In the genomic region with DNA sequence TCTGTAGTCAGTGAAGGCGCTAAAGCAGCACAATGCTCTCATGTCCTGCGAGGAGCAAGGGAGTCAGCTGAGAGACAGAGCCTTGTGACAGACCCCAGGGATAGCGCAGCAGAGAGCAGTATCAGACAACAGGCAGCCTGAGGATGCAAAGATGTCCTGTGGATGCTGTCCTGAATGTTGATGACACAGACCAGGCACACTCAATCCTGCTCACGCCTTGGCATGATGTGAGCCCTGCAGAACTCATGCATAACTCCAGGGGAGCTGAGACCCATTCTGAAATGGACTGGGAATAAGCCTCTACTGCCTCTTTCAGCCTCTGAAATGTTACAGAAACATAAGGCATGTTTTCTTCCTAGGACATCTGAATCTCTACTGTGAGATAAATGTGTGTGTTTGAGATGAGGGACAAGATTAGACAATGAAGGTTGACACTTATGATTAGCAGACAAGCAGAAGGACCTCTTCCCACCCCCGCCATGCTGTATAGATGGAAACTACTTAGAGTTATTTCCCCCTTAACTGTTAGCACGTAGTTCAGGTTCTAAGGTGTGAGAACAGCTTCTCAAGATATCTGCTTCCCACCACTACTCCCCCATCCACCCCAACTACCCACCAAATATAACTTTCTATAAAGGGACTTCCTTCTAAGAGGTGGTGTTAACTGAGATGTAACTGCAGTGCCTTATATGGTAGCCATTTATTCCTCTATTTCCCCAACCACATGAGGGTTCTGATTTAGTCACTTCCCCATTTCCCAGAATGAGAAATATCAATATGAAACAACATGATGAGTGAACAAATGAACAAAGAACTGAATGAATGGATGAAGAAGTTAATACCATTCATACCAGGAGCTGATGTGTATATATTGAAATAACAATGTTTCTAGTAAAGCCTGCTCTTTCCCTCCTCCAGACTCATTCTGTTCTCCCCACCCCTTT, we compare ENCODE assay signal across 10 cellular contexts. TPM values are rescaled to one million over a fixed set of nuclear protein-coding genes. Genes with fewer than 3 reads are reported as not detected.
A peak's percentile ranks its signal among the peaks of the same experiment; 100 is the strongest.
DNase-seq lines count a peak whose midpoint lies in the region; ATAC-seq and TF ChIP-seq lines count a peak whose summit lies in the region.
"Had no signal": no experiment of that assay in that cellular context is flagged by ENCODE, and none has a peak within 500 bp of the region (broad histone marks: within the 10 kb centered on the region; RNA-seq: fewer than 3 reads in every experiment).

No MANE protein-coding gene starts in this region.

- peaks cover 17% of the 10 kb centered on the region for H3K27me3 Mint-ChIP-seq in brain
- H3K27me3 Mint-ChIP-seq in glutamatergic neuron (ENCODE audit: unreplicated experiment) = peaks cover 7% of the 10 kb centered on the region

- no peak overlapping the region for H3K4me3 ChIP-seq in lower lobe of right lung

- H3K36me3 Mint-ChIP-seq in brain (no peaks in the 10 kb centered on the region), glutamatergic neuron (ENCODE audit: unreplicated experiment) (peaks cover 11% of the 10 kb centered on the region)

- intact Hi-C loops in lower lobe of right lung (cut with DNase I) = no loop called here

- no peaks in the 10 kb centered on the region for H3K27me3 ChIP-seq in lower lobe of right lung (ENCODE audit: low read depth)

- TF ChIP-seq CTCF in brain (conservative IDR thresholded peaks at IDR 0.05) (no peak), glutamatergic neuron (IDR thresholded peaks at IDR 0.05; ENCODE audit: partially characterized antibody, unreplicated experiment) (no peak), lower lobe of right lung (IDR thresholded peaks at IDR 0.05) (no peak)

- H3K4me1 ChIP-seq in lower lobe of right lung = peaks cover 10% of the 10 kb centered on the region

- no peaks in the 10 kb centered on the region for H3K36me3 ChIP-seq in lower lobe of right lung

- H3K27ac ChIP-seq in lower lobe of right lung = no peak overlapping the region

- peaks cover 2 to 29% (median 3%) of the 10 kb centered on the region in 5 experiments for H3K9me3 Mint-ChIP-seq in brain
- H3K9me3 Mint-ChIP-seq in glutamatergic neuron (ENCODE audit: unreplicated experiment) = peaks cover 2% of the 10 kb centered on the region

- no peak for DNase-seq in glutamatergic neuron
- no peak for DNase-seq in lower lobe of right lung
- no peak for DNase-seq in HuH-7 (ENCODE audit: low spot score)
- DNase-seq: left cardiac atrium had no signal

- H3K4me1 Mint-ChIP-seq in brain = peaks cover 53% of the 10 kb centered on the region
- H3K4me1 Mint-ChIP-seq in glutamatergic neuron (ENCODE audit: low read depth, unreplicated experiment) = peaks cover 24% of the 10 kb centered on the region

- ATAC-seq in GM18858 (IDR thresholded peaks at IDR 0.05; ENCODE audit: unreplicated experiment) = peak; percentile 54
- peak; percentile 47 for ATAC-seq in GM21390 (IDR thresholded peaks at IDR 0.05; ENCODE audit: unreplicated experiment)
- ATAC-seq in HG03457 (IDR thresholded peaks at IDR 0.05; ENCODE audit: unreplicated experiment) = peak; percentile 44
- no peak for ATAC-seq in lower lobe of right lung
- ATAC-seq in HG03097 (IDR thresholded peaks at IDR 0.05; ENCODE audit: low FRiP score, unreplicated experiment) = no peak
- ATAC-seq: Panc1 had no signal

- no peaks in the 10 kb centered on the region for H3K9me3 ChIP-seq in lower lobe of right lung

- H3K4me3 Mint-ChIP-seq in brain = peak overlapping the region in 1 of 5 experiments; percentile 75
- H3K4me3 Mint-ChIP-seq in glutamatergic neuron (ENCODE audit: unreplicated experiment) = no peak overlapping the region

- H3K27ac Mint-ChIP-seq in brain (peak overlapping the region in 4 of 5 experiments; percentile 68 to 90 (median 84)), glutamatergic neuron (ENCODE audit: unreplicated experiment) (no peak overlapping the region)

RNA-seq across cellular contexts. Expression of a gene that starts 7.4 kb away (rescaled TPM):
- 15.1 TPM for polyA plus RNA-seq in brain (ENCODE audit: insufficient read depth, low read depth, low replicate concordance)
- 6.4 TPM for total RNA-seq in glutamatergic neuron (ENCODE audit: unreplicated experiment)
- 58.2 TPM for total RNA-seq in lower lobe of right lung

Comparison
In these comparisons a context has a peak if more than half of its experiments do, and no peak if none do; other contexts are left out.
1. ATAC-seq: peak in GM18858 (single experiment), GM21390 (single experiment) and HG03457 (single experiment); none in lower lobe of right lung (0 of 2) and HG03097 (single experiment).